8 cellular contexts compared by ENCODE assay signal in the genomic region with DNA sequence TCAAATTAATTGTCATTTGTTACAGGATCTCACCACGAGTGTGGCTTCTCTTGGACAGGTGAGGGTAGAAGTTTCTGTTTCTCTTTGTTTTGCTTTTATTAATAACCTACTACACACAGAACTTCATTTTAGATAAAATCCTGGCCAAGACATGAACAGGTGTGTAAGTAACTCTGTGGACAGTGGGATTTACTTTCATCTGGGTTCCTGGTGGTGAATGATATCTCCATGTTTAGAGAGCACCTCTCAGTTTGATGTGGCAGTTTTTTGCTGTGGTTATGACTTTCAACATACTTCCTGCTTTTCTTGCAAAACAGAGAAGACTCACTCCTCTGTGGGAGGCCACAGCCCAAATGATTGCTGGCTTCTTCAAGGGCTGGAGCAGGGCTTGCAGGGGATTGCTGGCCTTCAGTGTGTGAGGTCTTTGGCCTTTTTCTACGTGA.
A peak's percentile ranks its signal among the peaks of the same experiment; 100 is the strongest.
DNase-seq lines count a peak whose midpoint lies in the region; ATAC-seq and TF ChIP-seq lines count a peak whose summit lies in the region.

No MANE protein-coding gene starts in this region.

- H3K4me1 Mint-ChIP-seq in naive B cell: peaks cover 46 to 72% (median 61%) of the 10 kb centered on the region in 3 donors

- peak overlapping the region; percentile 10 to 76 (median 72) for H3K4me3 Mint-ChIP-seq in naive B cell

- no peaks in the 10 kb centered on the region for H3K36me3 Mint-ChIP-seq in naive B cell

- H3K4me3 ChIP-seq in adrenal gland: no peak overlapping the region
- no peak overlapping the region for H3K4me3 ChIP-seq in SJCRH30

- peak; percentile 51 for ATAC-seq in GM21723 (IDR thresholded peaks at IDR 0.05; ENCODE audit: unreplicated experiment)
- ATAC-seq in naive B cell (ENCODE audit: low read depth in 2 of 2): no peak

- WGBS in adrenal gland, 4 donors: 31 to 38% (median 36%) methylated on average over 2 of the region's 2 CpGs

- H3K27ac ChIP-seq in adrenal gland (peak overlapping the region in 4 of 5 donors; percentile 26 to 89 (median 66)), SJCRH30 (no peak overlapping the region)

- peaks cover 0 to 5% (median 0%) of the 10 kb centered on the region in 7 donors for H3K9me3 Mint-ChIP-seq in naive B cell

- no peaks in the 10 kb centered on the region for H3K27me3 ChIP-seq in adrenal gland
- H3K27me3 ChIP-seq in SJCRH30: no peaks in the 10 kb centered on the region

- DNase-seq in Daoy (ENCODE audit: low read depth) (peak; percentile 7), NOMO-1 (lab: John Stamatoyannopoulos, UW; ENCODE audit: unreplicated experiment in 2 of 2) (peak; percentile 93 to 96), adrenal gland (peak in 6 of 7 donors; percentile 21 to 60 (median 42)), naive B cell (no peak), SJCRH30 (no peak), NCI-H128 (lab: John Stamatoyannopoulos, UW; ENCODE audit: unreplicated experiment) (no peak), NCI-H1930 (lab: John Stamatoyannopoulos, UW) (no peak)

- H3K9me3 ChIP-seq in adrenal gland (replicated peaks in 1 of 3) (no peaks in the 10 kb centered on the region), SJCRH30 (replicated peaks) (no peaks in the 10 kb centered on the region)

- H3K27me3 Mint-ChIP-seq in naive B cell: no peaks in the 10 kb centered on the region

- TF ChIP-seq POLR2A in adrenal gland (IDR thresholded peaks at IDR 0.05): no peak

- H3K36me3 ChIP-seq in adrenal gland (replicated peaks in 1 of 2) (no peaks in the 10 kb centered on the region), SJCRH30 (no peaks in the 10 kb centered on the region)

- TF ChIP-seq CTCF in adrenal gland (IDR thresholded peaks at IDR 0.05): no peak

- H3K4me1 ChIP-seq in adrenal gland (replicated peaks in 1 of 2): peaks cover 0 to 9% of the 10 kb centered on the region in 2 donors
- no peaks in the 10 kb centered on the region for H3K4me1 ChIP-seq in SJCRH30

- intact Hi-C loops in adrenal gland (cut with DNase I): no loop called here

- H3K27ac Mint-ChIP-seq in naive B cell: peak overlapping the region in 5 of 6 donors; percentile 52 to 89 (median 83)

Comparison
In these comparisons a context has a peak if more than half of its experiments do, and no peak if none do; other contexts are left out.
1. DNase-seq: peak in Daoy (single experiment), NOMO-1 (2 of 2) and adrenal gland (6 of 7); none in naive B cell (single experiment), SJCRH30 (0 of 2), NCI-H128 (single experiment) and NCI-H1930 (0 of 2).